Comparison of ENCODE assay signal across 12 cellular contexts in genomic region chr10:91604936-91605534, GRCh38. TPM values are rescaled to one million over a fixed set of nuclear protein-coding genes. Genes with fewer than 3 reads are reported as not detected.
DNase-seq lines count a peak whose midpoint lies in the region; ATAC-seq and TF ChIP-seq lines count a peak whose summit lies in the region.
"Had no signal": no experiment of that assay in that cellular context is flagged by ENCODE, and none has a peak within 500 bp of the region (broad histone marks: within the 10 kb centered on the region; RNA-seq: fewer than 3 reads in every experiment).

No MANE protein-coding gene starts in this region.

- H2BK5ac ChIP-seq in mesendoderm (ENCODE audit: low read length), result no peak overlapping the region

- H4K5ac ChIP-seq in mesendoderm (ENCODE audit: low read length), result no peak overlapping the region

- no peak overlapping the region for H2AK5ac ChIP-seq in mesendoderm (ENCODE audit: low read length)

- no peak overlapping the region for H3K4me3 ChIP-seq in mesendoderm (ENCODE audit: low read length)
- H3K4me3 ChIP-seq: right lobe of liver had no signal

- H3K27me3 Mint-ChIP-seq in stimulated activated naive CD8-positive, alpha-beta T cell treated with anti-CD3 and anti-CD28 coated beads, Interleukin-15, amount 100 ng/mL, for 72 hours, result no peaks in the 10 kb centered on the region
- no peaks in the 10 kb centered on the region for H3K27me3 Mint-ChIP-seq in chondrocyte (ENCODE audit: low read depth)

- H3K23ac ChIP-seq in mesendoderm (ENCODE audit: low read length), result no peak overlapping the region

- H2BK15ac ChIP-seq in mesendoderm (replicated peaks; ENCODE audit: low read depth), result no peak overlapping the region

- H3K4me2 ChIP-seq in mesendoderm (ENCODE audit: low read length), result no peak overlapping the region

- H3K4ac ChIP-seq in mesendoderm (ENCODE audit: low read depth, low read length), result no peak overlapping the region

- H3K9me3 Mint-ChIP-seq in stimulated activated naive CD8-positive, alpha-beta T cell treated with anti-CD3 and anti-CD28 coated beads, Interleukin-15, amount 100 ng/mL, for 72 hours, result peaks cover 9 to 11% of the 10 kb centered on the region in 2 donors
- H3K9me3 Mint-ChIP-seq in chondrocyte (ENCODE audit: low read depth), result peaks cover 14% of the 10 kb centered on the region

- H3K9ac ChIP-seq in mesendoderm (ENCODE audit: low read length), result no peak overlapping the region

- no peak overlapping the region for H3K27ac ChIP-seq in mesendoderm (ENCODE audit: low read depth, low read length)
- H3K27ac ChIP-seq: C4-2B had no signal

- H4K8ac ChIP-seq in mesendoderm (ENCODE audit: low read depth, low read length), result no peak overlapping the region

- H3K4me1 Mint-ChIP-seq in stimulated activated naive CD8-positive, alpha-beta T cell treated with anti-CD3 and anti-CD28 coated beads, Interleukin-15, amount 100 ng/mL, for 72 hours, result no peaks in the 10 kb centered on the region
- H3K4me1 Mint-ChIP-seq in chondrocyte (ENCODE audit: low read depth), result peaks cover 40% of the 10 kb centered on the region

- no peak overlapping the region for H3K18ac ChIP-seq in mesendoderm (ENCODE audit: low read length)

- H2BK120ac ChIP-seq in mesendoderm (ENCODE audit: low read depth, low read length), result no peak overlapping the region

- H3K79me2 ChIP-seq in mesendoderm (ENCODE audit: control insufficient read depth, insufficient read depth, low read length), result no peaks in the 10 kb centered on the region

- no peaks in the 10 kb centered on the region for H3K79me1 ChIP-seq in mesendoderm (ENCODE audit: low read length)

- no peaks in the 10 kb centered on the region for H3K36me3 ChIP-seq in mesendoderm (ENCODE audit: control insufficient read depth, insufficient read depth, low read length)
- H3K36me3 ChIP-seq: right lobe of liver had no signal

- no peaks in the 10 kb centered on the region for H3K36me3 Mint-ChIP-seq in chondrocyte (ENCODE audit: low read depth)

- no peak overlapping the region for H3K4me3 Mint-ChIP-seq in stimulated activated naive CD8-positive, alpha-beta T cell treated with anti-CD3 and anti-CD28 coated beads, Interleukin-15, amount 100 ng/mL, for 72 hours
- H3K4me3 Mint-ChIP-seq in chondrocyte (ENCODE audit: unreplicated experiment), result no peak overlapping the region

- H3K27me3 ChIP-seq in mesendoderm (ENCODE audit: insufficient read depth, low read length, poor library complexity), result no peaks in the 10 kb centered on the region
- H3K27me3 ChIP-seq: right lobe of liver had no signal

- peak; percentile 65 for ATAC-seq in stimulated activated naive CD8-positive, alpha-beta T cell treated with anti-CD3 and anti-CD28 coated beads, Interleukin-15, Interleukin-2, amounts not matched to agents 100 U/mL and 50 U/mL, for 24 hours
- no peak for ATAC-seq in stimulated activated naive CD8-positive, alpha-beta T cell treated with anti-CD3 and anti-CD28 coated beads, Interleukin-15, amount 100 ng/mL, for 72 hours
- ATAC-seq in HG03565 (IDR thresholded peaks at IDR 0.05; ENCODE audit: unreplicated experiment), result no peak

- H3K27ac Mint-ChIP-seq in stimulated activated naive CD8-positive, alpha-beta T cell treated with anti-CD3 and anti-CD28 coated beads, Interleukin-15, amount 100 ng/mL, for 72 hours, result no peak overlapping the region
- H3K27ac Mint-ChIP-seq in chondrocyte (ENCODE audit: unreplicated experiment), result peak overlapping the region; percentile 85

- H3K56ac ChIP-seq in mesendoderm (ENCODE audit: low read length), result no peak overlapping the region

- DNase-seq in stimulated activated naive CD8-positive, alpha-beta T cell treated with anti-CD3 and anti-CD28 coated beads, Interleukin-15, Interleukin-2, amounts not matched to agents 100 U/mL and 50 U/mL, for 24 hours, result no peak
- DNase-seq in stimulated activated naive CD8-positive, alpha-beta T cell treated with anti-CD3 and anti-CD28 coated beads, Interleukin-15, amount 100 ng/mL, for 72 hours, result no peak
- DNase-seq in chondrocyte (ENCODE audit: low spot score), result no peak
- peak; percentile 48 for DNase-seq in myocyte (ENCODE audit: low read depth)
- no peak for DNase-seq in NOMO-1 treated with DMSO at 0.1 percent for 48 hours (lab: John Stamatoyannopoulos, UW; ENCODE audit: unreplicated experiment)
- DNase-seq in mesendoderm, result no peak
- DNase-seq in SKM-1 treated with dmso at 0.1 percent for 144 hours (lab: John Stamatoyannopoulos, UW; ENCODE audit: unreplicated experiment), result no peak
- DNase-seq: NCI-H1105 treated with DMSO at 0.1 percent for 48 hours; NK-92 treated with Interleukin-12 subunit alpha and Interleukin-12 subunit beta, amount 100 ng/mL, for 24 hours; right lobe of liver had no signal

- TF ChIP-seq CTCF in chondrocyte (IDR thresholded peaks at IDR 0.05), result no peak

- H3K4me1 ChIP-seq in mesendoderm (ENCODE audit: control insufficient read depth, low read depth, low read length), result no peaks in the 10 kb centered on the region

RNA-seq across cellular contexts. Expression of gene PPP1R3C, which starts 27.8 kb away (rescaled TPM):
- 24.0 to 39.8 TPM (median 39.0 TPM) in 3 replicates for total RNA-seq in chondrocyte
- 136 and 154 TPM in 2 replicates for total RNA-seq in myocyte
- 46.9 TPM for polyA plus RNA-seq in myocyte (2012)
- polyA plus RNA-seq in mesendoderm (2013, experiment 1 of 2), result 0.42 TPM
- polyA plus RNA-seq in mesendoderm (2013, experiment 2 of 2), result 0.49 TPM
